In the genomic region with DNA sequence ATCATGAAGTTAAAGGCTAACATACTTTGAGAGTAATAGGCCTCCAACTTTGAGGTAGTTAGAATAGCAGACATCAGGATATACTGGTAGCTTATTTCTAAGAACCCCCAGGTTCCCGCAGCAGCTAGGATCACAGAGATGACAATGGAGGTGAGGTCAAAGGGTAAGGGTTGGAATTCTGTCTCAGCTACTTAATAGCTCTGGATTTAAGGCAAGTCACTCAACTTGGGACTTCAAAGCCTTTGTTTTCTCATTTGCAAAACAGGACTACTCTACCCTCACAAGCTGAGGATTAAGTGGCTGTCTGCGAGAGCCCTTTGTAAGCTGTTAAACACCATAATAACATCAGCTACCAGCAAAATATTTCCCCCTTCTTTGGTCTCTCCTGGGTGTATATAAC, we compare ENCODE assay signal across 23 cellular contexts.
DNase-seq lines count a peak whose midpoint lies in the region; ATAC-seq and TF ChIP-seq lines count a peak whose summit lies in the region.
"Had no signal": no experiment of that assay in that cellular context is flagged by ENCODE, and none has a peak within 500 bp of the region (broad histone marks: within the 10 kb centered on the region; RNA-seq: fewer than 3 reads in every experiment).

No MANE protein-coding gene starts in this region.

- H4K8ac ChIP-seq in mesenchymal stem cell (ENCODE audit: low read length), result no peak overlapping the region

- no peak overlapping the region for H2BK120ac ChIP-seq in mesenchymal stem cell (ENCODE audit: low read depth, low read length)

- no peak overlapping the region for H3K4ac ChIP-seq in mesenchymal stem cell (ENCODE audit: low read depth in 1 of 2, low read length in 2 of 2)

- peak overlapping the region in 4 of 5 experiments; percentile 54 to 90 (median 88) for H3K27ac Mint-ChIP-seq in brain
- H3K27ac Mint-ChIP-seq: activated B cell treated with CpG ODN at 0.5 μM for 24 hours; CD4-positive, CD25-positive, alpha-beta regulatory T cell; dendritic cell treated with granulocyte-macrophage colony-stimulating factor and Interleukin-4, amounts not matched to agents 40 ng/mL and 50 ng/mL, for 4 days; H9; type B pancreatic cell had no signal

- H3K36me3 ChIP-seq in HAP-1 (replicated peaks), result no peaks in the 10 kb centered on the region
- H3K36me3 ChIP-seq in mesenchymal stem cell (ENCODE audit: control insufficient read depth in 1 of 2, insufficient read depth in 2 of 2, low read depth in 1 of 2, low read length in 2 of 2), result peaks cover 2 to 29% of the 10 kb centered on the region in 2 experiments

- WGBS in mesenchymal stem cell, result 48% methylated on average over 2 of the region's 2 CpGs

- H3K79me1 ChIP-seq in mesenchymal stem cell (replicated peaks; ENCODE audit: low read length, poor library complexity, severe bottlenecking), result no peaks in the 10 kb centered on the region

- no peak overlapping the region for H4K91ac ChIP-seq in mesenchymal stem cell (ENCODE audit: low read length)

- peaks cover 3% of the 10 kb centered on the region for H3K27me3 Mint-ChIP-seq in brain
- H3K27me3 Mint-ChIP-seq: CD4-positive, CD25-positive, alpha-beta regulatory T cell; type B pancreatic cell had no signal

- peak overlapping the region; percentile 61 for H3K9ac ChIP-seq in mesenchymal stem cell (ENCODE audit: low read length)

- no peaks in the 10 kb centered on the region for H3K27me3 ChIP-seq in HAP-1 (ENCODE audit: low read depth)
- H3K27me3 ChIP-seq in mesenchymal stem cell (ENCODE audit: control insufficient read depth in 1 of 2, insufficient read depth in 1 of 2, low read length in 2 of 2), result no peaks in the 10 kb centered on the region
- H3K27me3 ChIP-seq: sigmoid colon, stomach had no signal

- H3K27ac ChIP-seq in mesenchymal stem cell (ENCODE audit: low read length, poor library complexity, severe bottlenecking), result no peak overlapping the region
- H3K27ac ChIP-seq: HL-60, PC-9, sigmoid colon, stomach had no signal

- H3K4me1 ChIP-seq in HAP-1, result peaks cover 10% of the 10 kb centered on the region
- peaks cover 8% of the 10 kb centered on the region for H3K4me1 ChIP-seq in mesenchymal stem cell (ENCODE audit: control insufficient read depth, insufficient read depth, low read depth, low read length)
- H3K4me1 ChIP-seq: sigmoid colon, stomach had no signal

- H3K9me3 ChIP-seq in HAP-1, result no peaks in the 10 kb centered on the region
- no peaks in the 10 kb centered on the region for H3K9me3 ChIP-seq in mesenchymal stem cell (ENCODE audit: control insufficient read depth, low read length)
- H3K9me3 ChIP-seq: sigmoid colon, stomach had no signal

- H2BK15ac ChIP-seq in mesenchymal stem cell (ENCODE audit: low read depth, poor library complexity, severe bottlenecking), result no peak overlapping the region

- ATAC-seq in GM21723 (IDR thresholded peaks at IDR 0.05; ENCODE audit: unreplicated experiment), result no peak

- no peak overlapping the region for H3K4me3 Mint-ChIP-seq in brain
- H3K4me3 Mint-ChIP-seq: activated B cell treated with CpG ODN at 0.5 μM for 24 hours; CD4-positive, CD25-positive, alpha-beta regulatory T cell; dendritic cell treated with granulocyte-macrophage colony-stimulating factor and Interleukin-4, amounts not matched to agents 40 ng/mL and 50 ng/mL, for 4 days; H9; type B pancreatic cell had no signal

- peaks cover 15% of the 10 kb centered on the region for H3K4me1 Mint-ChIP-seq in brain
- H3K4me1 Mint-ChIP-seq: activated B cell treated with CpG ODN at 0.5 μM for 24 hours; CD4-positive, CD25-positive, alpha-beta regulatory T cell had no signal

- no peak overlapping the region for H3K14ac ChIP-seq in mesenchymal stem cell (ENCODE audit: low read length in 2 of 2)

- in situ Hi-C loops in HAP-1 (cut with MboI; ENCODE audit: low sequenced_read_pairs), result no loop called here

- H2BK5ac ChIP-seq in mesenchymal stem cell (ENCODE audit: low read depth, low read length, poor library complexity, severe bottlenecking), result no peak overlapping the region

- TF ChIP-seq CTCF in brain (conservative IDR thresholded peaks at IDR 0.05) (no peak), retinal pigment epithelial cell (conservative IDR thresholded peaks at IDR 0.05; ENCODE audit: low read depth, low read length) (no peak)

- no peak overlapping the region for H2AFZ ChIP-seq in mesenchymal stem cell (ENCODE audit: low read depth, low read length)
- H2AFZ ChIP-seq: PC-9 had no signal

- peaks cover 22 to 35% (median 31%) of the 10 kb centered on the region in 5 experiments for H3K9me3 Mint-ChIP-seq in brain
- H3K9me3 Mint-ChIP-seq: activated B cell treated with CpG ODN at 0.5 μM for 24 hours had no signal

- no peak overlapping the region for H3K4me2 ChIP-seq in mesenchymal stem cell (ENCODE audit: low read length, poor library complexity, severe bottlenecking)
- H3K4me2 ChIP-seq: PC-9 had no signal

- H3K4me3 ChIP-seq in HAP-1 (no peak overlapping the region), mesenchymal stem cell (ENCODE audit: insufficient read depth in 1 of 2, low read depth in 1 of 2, low read length in 2 of 2) (no peak overlapping the region), retinal pigment epithelial cell (ENCODE audit: low read length) (no peak overlapping the region)
- H3K4me3 ChIP-seq: PC-9, sigmoid colon, stomach had no signal

- H3K36me3 Mint-ChIP-seq in brain, result peaks cover 57% of the 10 kb centered on the region

- no peak overlapping the region for H2BK12ac ChIP-seq in mesenchymal stem cell (ENCODE audit: low read length in 2 of 2)

- no peak overlapping the region for H3K18ac ChIP-seq in mesenchymal stem cell (ENCODE audit: low read depth in 1 of 2, low read length in 2 of 2)

- H3K23ac ChIP-seq in mesenchymal stem cell (ENCODE audit: low read length in 2 of 2), result no peak overlapping the region

- peak overlapping the region; percentile 20 for H2AK5ac ChIP-seq in mesenchymal stem cell (ENCODE audit: low read length, severe bottlenecking)

- DNase-seq in HAP-1 (ENCODE audit: low spot score in 2 of 2) (peak; percentile 70 to 96), mesenchymal stem cell (no peak), retinal pigment epithelial cell (ENCODE audit: low read depth) (peak; percentile 61), NAMALWA (ENCODE audit: low spot score) (no peak), NCI-H2171 (lab: John Stamatoyannopoulos, UW) (no peak)
- DNase-seq: activated B cell treated with CpG ODN at 0.5 μM for 24 hours; activated CD4-positive, alpha-beta T cell treated with anti-CD3 and anti-CD28 coated beads, Interleukin-2, amount 50 U/mL, for 4 hours; activated naive CD4-positive, alpha-beta T cell treated with anti-CD3 and anti-CD28 coated beads, Interleukin-2, amount 50 U/mL, for 16 hours; CD4-positive, CD25-positive, alpha-beta regulatory T cell; DMS153; H9; NCI-H1105; NCI-H1930; PC-9; SIG-M5; sigmoid colon; stomach; SW 1271 had no signal

Comparison
In these comparisons a context has a peak if more than half of its experiments do, and no peak if none do; other contexts are left out.
1. DNase-seq: peak in HAP-1 (2 of 2) and retinal pigment epithelial cell (single experiment); none in mesenchymal stem cell (single experiment), NAMALWA (single experiment) and NCI-H2171 (single experiment).